15 cellular contexts compared by ENCODE assay signal in the genomic region with DNA sequence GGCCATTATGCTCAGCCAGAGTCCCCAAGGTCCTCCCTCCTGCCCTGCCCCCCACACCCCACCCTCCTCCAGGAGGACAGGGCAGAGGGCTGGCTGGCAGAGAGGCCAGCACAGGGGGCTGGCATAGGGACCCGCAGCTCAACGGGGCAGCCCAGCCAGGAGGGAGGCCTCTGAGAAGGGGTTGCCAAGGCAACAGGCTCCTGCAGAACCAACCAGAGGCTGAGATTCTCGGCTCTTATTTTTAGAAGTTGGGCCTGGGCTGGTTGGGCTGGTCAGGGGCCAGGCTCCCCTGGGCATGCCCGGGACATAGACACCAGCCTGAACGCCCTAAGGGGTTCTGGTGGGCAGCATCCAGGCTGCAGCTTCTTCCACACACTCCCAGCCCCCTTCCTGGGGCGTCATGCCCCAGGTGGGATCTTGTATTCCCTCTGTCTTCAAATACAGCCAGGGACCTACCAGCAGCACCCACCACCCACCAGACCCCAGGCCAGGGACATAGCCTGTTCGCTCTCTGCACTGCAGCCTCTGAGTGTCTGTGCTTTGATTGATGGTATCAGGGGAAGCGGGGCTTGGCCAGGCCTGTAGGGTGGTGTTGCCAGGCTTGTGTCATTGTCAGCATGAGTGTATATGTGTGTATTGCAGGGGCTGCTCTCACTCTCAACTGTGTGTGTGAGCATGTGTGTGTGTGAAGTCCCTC. TPM values are rescaled to one million over a fixed set of nuclear protein-coding genes. Genes with fewer than 3 reads are reported as not detected.
DNase-seq lines count a peak whose midpoint lies in the region; ATAC-seq and TF ChIP-seq lines count a peak whose summit lies in the region.
"Had no signal": no experiment of that assay in that cellular context is flagged by ENCODE, and none has a peak within 500 bp of the region (broad histone marks: within the 10 kb centered on the region; RNA-seq: fewer than 3 reads in every experiment).

No MANE protein-coding gene starts in this region.

- no peaks in the 10 kb centered on the region for H3K9me2 ChIP-seq in SK-N-SH

- ATAC-seq in HG02798 (IDR thresholded peaks at IDR 0.05; ENCODE audit: poor library complexity, unreplicated experiment) (no peak), HG02870 (IDR thresholded peaks at IDR 0.05; ENCODE audit: unreplicated experiment) (no peak), HG02852 (IDR thresholded peaks at IDR 0.05; ENCODE audit: unreplicated experiment) (no peak)
- ATAC-seq: GM12878, mucosa of descending colon had no signal

- H2BK5ac ChIP-seq in neuronal stem cell (ENCODE audit: low read length): no peak overlapping the region

- peak overlapping the region; percentile 4 for H2BK120ac ChIP-seq in neuronal stem cell (ENCODE audit: low read depth, low read length)

- no peaks in the 10 kb centered on the region for H3K79me2 ChIP-seq in SK-N-SH (ENCODE audit: insufficient read depth)

- no peaks in the 10 kb centered on the region for H3K9me3 ChIP-seq in HEK293 (ENCODE audit: control insufficient read depth, insufficient read depth, low read depth, low read length)
- no peaks in the 10 kb centered on the region for H3K9me3 ChIP-seq in SK-N-SH
- no peaks in the 10 kb centered on the region for H3K9me3 ChIP-seq in cardiac muscle cell (ENCODE audit: low read depth)
- no peaks in the 10 kb centered on the region for H3K9me3 ChIP-seq in neuronal stem cell (replicated peaks in 1 of 2; ENCODE audit: control insufficient read depth in 2 of 2, insufficient read depth in 1 of 2, low read depth in 1 of 2, low read length in 2 of 2)
- no peaks in the 10 kb centered on the region for H3K9me3 ChIP-seq in stomach
- H3K9me3 ChIP-seq: mucosa of descending colon, Peyer's patch had no signal

- peak overlapping the region; percentile 66 for H2BK15ac ChIP-seq in neuronal stem cell (ENCODE audit: low read length)

- TF ChIP-seq EP300 in SK-N-SH (IDR thresholded peaks at IDR 0.05; ENCODE audit: borderline replicate concordance in 1 of 2, low read depth in 1 of 2, low read length in 1 of 2) (peak in 1 of 2 experiments; percentile 88; a peak in 2 of 4 replicates), stomach (IDR thresholded peaks at IDR 0.05) (no peak)

- H4K20me1 ChIP-seq in SK-N-SH (ENCODE audit: insufficient read depth): no peaks in the 10 kb centered on the region

- H3K18ac ChIP-seq in neuronal stem cell (ENCODE audit: low read length): peak overlapping the region; percentile 88

- no peak overlapping the region for H3K4ac ChIP-seq in neuronal stem cell (ENCODE audit: low read length)

- H2BK12ac ChIP-seq in neuronal stem cell (ENCODE audit: low read length): peak overlapping the region; percentile 5

- CTCF ChIA-PET in HEK293 (lab: Yijun Ruan, JAX) (no interaction called here), SK-N-SH (lab: Yijun Ruan, JAX) (interaction anchor here (1.0 to 21.1 kb wide), 3 partner anchors 23 to 182 kb away, joined by 3 to 707 read pairs (median 28); a partner anchor contains a TSS)

- H2AK5ac ChIP-seq in neuronal stem cell (ENCODE audit: low read depth, low read length): peak overlapping the region; percentile 81

- 0 out of 2 replicates have a peak overlapping the region, but pooled peaks have one; percentile 35 for H2AFZ ChIP-seq in SK-N-SH (ENCODE audit: low read depth)
- peak overlapping the region; percentile 87 for H2AFZ ChIP-seq in neuronal stem cell (ENCODE audit: low read length)

- no peak overlapping the region for H3K4me3 ChIP-seq in HEK293 (ENCODE audit: low read depth, low read length)
- no peak overlapping the region for H3K4me3 ChIP-seq in SK-N-SH (ENCODE audit: low read depth in 2 of 2, low read length in 1 of 2)
- no peak overlapping the region for H3K4me3 ChIP-seq in cardiac muscle cell
- H3K4me3 ChIP-seq in neuronal stem cell (ENCODE audit: low read length in 2 of 2): no peak overlapping the region
- no peak overlapping the region for H3K4me3 ChIP-seq in stomach
- H3K4me3 ChIP-seq: GM12878, mucosa of descending colon, Peyer's patch had no signal

- WGBS in SK-N-SH (ENCODE audit: low lambda C conversion rate): 28% methylated on average over 4 of the region's 8 CpGs
- no CpG with 5 or more reads among the region's 8 CpGs for WGBS in neuronal stem cell (ENCODE audit: extremely low coverage in 2 of 2, insufficient read length in 2 of 2, insufficient replicate concordance in 1 of 2), 2 donors
- WGBS in stomach, 5 donors: 52 to 76% (median 61%) methylated on average over 6 to 8 of the region's 8 CpGs

- TF ChIP-seq POLR2A in stomach (IDR thresholded peaks at IDR 0.05): no peak

- no peak for TF ChIP-seq CTCF in HEK293 (tag by site-specific recombination; IDR thresholded peaks at IDR 0.05)
- no peak for TF ChIP-seq CTCF in SK-N-SH (IDR thresholded peaks at IDR 0.05)
- no peak for TF ChIP-seq CTCF in cardiac muscle cell (IDR thresholded peaks at IDR 0.05; ENCODE audit: low read depth, low read length)
- no peak for TF ChIP-seq CTCF in stomach (IDR thresholded peaks at IDR 0.05)

- H4K8ac ChIP-seq in neuronal stem cell (ENCODE audit: low read depth, low read length): no peak overlapping the region

- H3K4me2 ChIP-seq in SK-N-SH (peak overlapping the region; percentile 50; the same call in 1 of the 2 replicates), neuronal stem cell (ENCODE audit: insufficient read depth, low read length, poor library complexity, severe bottlenecking) (no peak overlapping the region)

- H3K79me1 ChIP-seq in neuronal stem cell (ENCODE audit: low read depth, low read length): no peaks in the 10 kb centered on the region

- no peak overlapping the region for H4K91ac ChIP-seq in neuronal stem cell (ENCODE audit: low read depth, low read length, poor library complexity)

- no peak overlapping the region for H3K23ac ChIP-seq in neuronal stem cell (ENCODE audit: low read depth, low read length, poor library complexity)

- DNase-seq in SK-N-SH: peak; percentile 81
- peak in 1 of 2 donors; percentile 81 for DNase-seq in cardiac muscle cell (ENCODE audit: low read depth in 1 of 2, low spot score in 1 of 2)
- DNase-seq in neuronal stem cell (ENCODE audit: low spot score): no peak
- DNase-seq in stomach: no peak
- DNase-seq: activated CD4-positive, alpha-beta T cell treated with anti-CD3 and anti-CD28 coated beads for 48 hours; activated T-cell treated with anti-CD3 and anti-CD28 coated beads, Interleukin-2, amount 50 U/mL, for 4 hours; NCI-H1105 had no signal

- peak; percentile 30 for TF ChIP-seq RAD21 in SK-N-SH (IDR thresholded peaks at IDR 0.05; ENCODE audit: low read length)

- intact Hi-C loops in stomach (cut with DNase I; ENCODE audit: low total_unique reads): no loop called here

- no peaks in the 10 kb centered on the region for H3K36me3 ChIP-seq in HEK293 (ENCODE audit: control insufficient read depth in 2 of 2, insufficient read depth in 1 of 2, low read length in 2 of 2)
- no peaks in the 10 kb centered on the region for H3K36me3 ChIP-seq in SK-N-SH (replicated peaks in 1 of 2; ENCODE audit: control insufficient read depth in 1 of 2, insufficient read depth in 2 of 2, low read length in 1 of 2)
- no peaks in the 10 kb centered on the region for H3K36me3 ChIP-seq in cardiac muscle cell
- no peaks in the 10 kb centered on the region for H3K36me3 ChIP-seq in neuronal stem cell (replicated peaks in 1 of 2; ENCODE audit: control insufficient read depth in 2 of 2, insufficient read depth in 2 of 2, low read length in 2 of 2)
- H3K36me3 ChIP-seq in stomach: no peaks in the 10 kb centered on the region
- H3K36me3 ChIP-seq: Peyer's patch had no signal

- H3K9ac ChIP-seq in SK-N-SH (no peak overlapping the region), neuronal stem cell (ENCODE audit: low read depth, low read length, poor library complexity) (peak overlapping the region; percentile 5)

- peaks cover 6% of the 10 kb centered on the region for H3F3A ChIP-seq in SK-N-SH (replicated peaks; ENCODE audit: insufficient read depth)

- POLR2A ChIA-PET in HEK293 (lab: Yijun Ruan, JAX): no interaction called here
- POLR2A ChIA-PET in SK-N-SH (lab: Yijun Ruan, JAX): interaction anchor here (0.6 to 6.6 kb wide), 6 partner anchors 13 to 1419 kb away, joined by 3 to 67 read pairs (median 5); a partner anchor contains a TSS

- peak overlapping the region; percentile 22 for H3K14ac ChIP-seq in neuronal stem cell (ENCODE audit: low read length)

- H3K27me3 ChIP-seq in SK-N-SH (ENCODE audit: insufficient read depth) (no peaks in the 10 kb centered on the region), cardiac muscle cell (no peaks in the 10 kb centered on the region), neuronal stem cell (ENCODE audit: control insufficient read depth in 3 of 3, insufficient read depth in 3 of 3, low read depth in 1 of 3, low read length in 3 of 3) (peaks cover 0 to 17% (median 0%) of the 10 kb centered on the region in 3 experiments), stomach (peaks cover 0 to 9% (median 0%) of the 10 kb centered on the region in 3 donors)
- H3K27me3 ChIP-seq: Peyer's patch had no signal

- H3K27ac ChIP-seq in HEK293 (ENCODE audit: extremely low read depth, low read depth, low read length) (no peak overlapping the region), SK-N-SH (ENCODE audit: low read depth in 2 of 2, low read length in 1 of 2) (peak overlapping the region in 1 of 2 experiments; percentile 97; a peak in 2 of 4 replicates), cardiac muscle cell (peak overlapping the region; percentile 85), neuronal stem cell (replicated peaks; ENCODE audit: low read length) (no peak overlapping the region), stomach (no peak overlapping the region)
- H3K27ac ChIP-seq: C4-2B, Peyer's patch had no signal

- H3K4me1 ChIP-seq in HEK293 (ENCODE audit: control insufficient read depth, insufficient read depth, low read length) (no peaks in the 10 kb centered on the region; the same call in 1 of the 2 replicates), SK-N-SH (ENCODE audit: control insufficient read depth in 1 of 2, insufficient read depth in 2 of 2, low read depth in 1 of 2, low read length in 1 of 2) (peaks cover 21 to 81% of the 10 kb centered on the region in 2 experiments), cardiac muscle cell (ENCODE audit: low read depth) (peaks cover 30% of the 10 kb centered on the region), neuronal stem cell (ENCODE audit: control insufficient read depth in 2 of 2, insufficient read depth in 1 of 2, low read depth in 1 of 2, low read length in 2 of 2) (peaks cover 23 to 55% of the 10 kb centered on the region in 2 donors), stomach (peaks cover 0 to 23% (median 16%) of the 10 kb centered on the region in 4 donors)

RNA-seq across cellular contexts. Expression of a gene that starts 18.1 kb away (rescaled TPM):
- 10.6 and 13.0 TPM in 2 replicates for polyA plus RNA-seq in SK-N-SH (2012; rRNA removed)
- polyA plus RNA-seq in SK-N-SH (2012; cell fraction: cytosol; rRNA removed): 4.3 and 8.4 TPM in 2 replicates
- polyA plus RNA-seq in SK-N-SH (2012; cell fraction: nucleus; rRNA removed): 41.8 and 66.9 TPM in 2 replicates
- 203 and 309 TPM in 2 replicates for total RNA-seq in cardiac muscle cell
- 95.0 and 109 TPM in 2 replicates for polyA plus RNA-seq in cardiac muscle cell
- 25.2 TPM for polyA plus RNA-seq in neuronal stem cell (2013, experiment 1 of 2)
- 24.4 TPM for polyA plus RNA-seq in neuronal stem cell (2013, experiment 2 of 2)
- 1 to 10 TPM in 4 of 5 donors, not detected in 1; 1.3 to 4.9 (median 2.8) TPM for total RNA-seq in stomach
- polyA plus RNA-seq in stomach: 1 to 10 TPM in 2 of 3 donors, under 1 TPM in 1; 0.61 to 1.9 (median 1.5) TPM

RNA-seq across cellular contexts. Expression of a gene that starts 33.6 kb away (rescaled TPM):
- polyA plus RNA-seq in SK-N-SH (2012; rRNA removed) (10.7 and 12.5 TPM in 2 replicates), cardiac muscle cell (1.4 and 2.1 TPM in 2 replicates), stomach (1 to 10 TPM in 2 of 3 donors, under 1 TPM in 1; 0.95 to 5.6 (median 3.1) TPM)
- polyA plus RNA-seq in SK-N-SH (2012; cell fraction: cytosol; rRNA removed): 3.8 and 5.7 TPM in 2 replicates
- 42.6 and 46.9 TPM in 2 replicates for polyA plus RNA-seq in SK-N-SH (2012; cell fraction: nucleus; rRNA removed)
- total RNA-seq in cardiac muscle cell (1.4 and 7.3 TPM in 2 replicates), stomach (10 to 100 TPM in 1 of 5 donors, 1 to 10 TPM in 2, under 1 TPM in 1, not detected in 1; 0.55 to 11.1 (median 5.1) TPM)
- polyA plus RNA-seq in neuronal stem cell (2013, experiment 1 of 2): 1.1 TPM
- 0.97 TPM for polyA plus RNA-seq in neuronal stem cell (2013, experiment 2 of 2)
